14 cellular contexts compared by ENCODE assay signal in the genomic region with DNA sequence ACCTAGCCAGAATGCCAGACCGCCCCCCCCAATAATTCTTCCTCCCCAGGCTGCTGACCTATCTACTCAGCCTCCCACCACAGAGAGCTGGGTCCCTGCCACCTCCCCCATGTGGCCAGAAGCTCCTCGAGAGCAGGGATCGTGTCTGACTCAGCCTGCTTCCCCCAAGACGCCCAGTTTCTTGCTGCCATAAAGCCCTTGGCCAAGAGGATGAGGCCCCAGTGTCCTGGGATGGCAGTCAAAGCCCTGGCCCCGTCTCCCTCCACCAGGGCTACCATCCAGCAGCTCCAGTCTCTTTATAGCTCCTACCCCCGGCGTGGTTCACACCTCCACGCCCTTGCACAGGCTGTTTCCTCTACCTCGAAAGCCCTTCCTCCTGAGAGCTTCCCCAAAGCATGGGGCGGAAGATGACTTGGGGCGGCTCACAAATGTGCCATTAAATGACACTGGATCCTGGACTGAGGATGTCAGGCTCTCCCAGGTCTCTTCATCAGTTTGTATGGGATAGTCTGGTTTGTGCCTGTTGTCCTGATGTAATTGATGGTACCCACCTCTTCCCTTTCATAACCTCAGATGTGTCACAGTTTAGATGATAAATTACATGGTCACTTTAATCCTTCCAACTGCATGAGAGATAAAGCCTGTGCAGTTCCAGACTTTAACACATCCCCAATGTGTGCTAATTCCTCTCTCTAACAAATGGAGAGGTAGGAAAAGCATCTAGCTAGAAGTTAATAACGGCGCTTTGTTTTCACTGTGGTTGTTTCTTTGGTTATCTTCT. TPM values are rescaled to one million over a fixed set of nuclear protein-coding genes. Genes with fewer than 3 reads are reported as not detected.
DNase-seq lines count a peak whose midpoint lies in the region; ATAC-seq and TF ChIP-seq lines count a peak whose summit lies in the region.
"Had no signal": no experiment of that assay in that cellular context is flagged by ENCODE, and none has a peak within 500 bp of the region (broad histone marks: within the 10 kb centered on the region; RNA-seq: fewer than 3 reads in every experiment).

No MANE protein-coding gene starts in this region.

- H3K9ac ChIP-seq in BLaER1 (no peak overlapping the region), H9 (ENCODE audit: extremely low read depth, insufficient read length, low read length) (no peak overlapping the region)

- no peak overlapping the region for H3K4me3 ChIP-seq in BLaER1
- H3K4me3 ChIP-seq: gastroesophageal sphincter, upper lobe of right lung had no signal

- no peak overlapping the region for H2BK20ac ChIP-seq in H9 (ENCODE audit: low read depth, low read length, poor library complexity, severe bottlenecking)

- CTCF ChIA-PET in WTC11 (lab: Charles Lee): interaction anchor here (0.8 to 14.7 kb wide), 6 partner anchors 10 to 81 kb away, joined by 4 to 179 read pairs (median 12); a partner anchor contains a TSS

- H3T11ph ChIP-seq in H9 (ENCODE audit: low read length): no peak overlapping the region

- H3K9me3 ChIP-seq in BLaER1: no peaks in the 10 kb centered on the region
- no peaks in the 10 kb centered on the region for H3K9me3 ChIP-seq in H9 (ENCODE audit: control insufficient read depth, low read depth, low read length)
- H3K9me3 ChIP-seq: gastroesophageal sphincter, upper lobe of right lung had no signal

- no peak overlapping the region for H2BK12ac ChIP-seq in H9 (ENCODE audit: insufficient read length, low read depth, low read length)

- H3K27me3 ChIP-seq in BLaER1 (no peaks in the 10 kb centered on the region), H9 (ENCODE audit: insufficient read depth, low read length) (no peaks in the 10 kb centered on the region)

- H4K8ac ChIP-seq in H9 (replicated peaks; ENCODE audit: insufficient read length, low read depth, low read length): no peak overlapping the region

- no peak overlapping the region for H3K4ac ChIP-seq in H9 (ENCODE audit: low read depth, low read length)

- H4K91ac ChIP-seq in H9 (ENCODE audit: insufficient read length, low read depth, low read length): no peak overlapping the region

- H3K23ac ChIP-seq in H9 (ENCODE audit: insufficient read length, low read depth, low read length): no peak overlapping the region

- H4K20me1 ChIP-seq in BLaER1: peaks cover 40% of the 10 kb centered on the region
- H4K20me1 ChIP-seq in H9 (ENCODE audit: control insufficient read depth, insufficient read depth, insufficient read length): no peaks in the 10 kb centered on the region

- no peak overlapping the region for H3K27ac ChIP-seq in BLaER1
- H3K27ac ChIP-seq in H9 (ENCODE audit: insufficient read length, low read depth, low read length): no peak overlapping the region
- H3K27ac ChIP-seq: gastroesophageal sphincter, upper lobe of right lung had no signal

- H3K4me3 Mint-ChIP-seq in H9: peak overlapping the region in 1 of 2 experiments; percentile 21; a peak in 1 of 5 replicates
- H3K4me3 Mint-ChIP-seq in WTC11: no peak overlapping the region
- peak overlapping the region; percentile 78 to 86 (median 80) for H3K4me3 Mint-ChIP-seq in immature natural killer cell
- H3K4me3 Mint-ChIP-seq: activated naive CD4-positive, alpha-beta T cell treated with anti-CD3 and anti-CD28 coated beads, Interleukin-2, amount 50 U/mL, for 24 hours had no signal

- H3K36me3 ChIP-seq in BLaER1: peaks cover 4% of the 10 kb centered on the region
- H3K36me3 ChIP-seq: gastroesophageal sphincter, upper lobe of right lung had no signal

- H2AFZ ChIP-seq in H9 (ENCODE audit: low read length): no peak overlapping the region

- no peak overlapping the region for H4K5ac ChIP-seq in H9 (ENCODE audit: insufficient read length, low read depth, low read length)

- no peak for DNase-seq in H9
- no peak for DNase-seq in WTC11 (ENCODE audit: low spot score)
- DNase-seq in immature natural killer cell: peak; percentile 70 to 74 (median 73)
- no peak for DNase-seq in pons (ENCODE audit: low spot score)
- DNase-seq: DND-41; NCI-H187; stimulated activated CD4-positive, alpha-beta T cell treated with anti-CD3 and anti-CD28 coated beads, Interleukin-2, amount 100 ng/mL, for 48 hours; upper lobe of right lung had no signal

- H2BK15ac ChIP-seq in H9 (ENCODE audit: low read depth, low read length): no peak overlapping the region

- H3K14ac ChIP-seq in H9 (ENCODE audit: insufficient read depth, low read length): no peak overlapping the region; the same call in 1 of the 2 replicates

- H3K4me2 ChIP-seq in BLaER1 (peak overlapping the region; percentile 68), H9 (ENCODE audit: insufficient read depth, insufficient read length, low read length) (no peak overlapping the region)

- ATAC-seq in WTC11: no peak
- ATAC-seq in GM21360 (IDR thresholded peaks at IDR 0.05; ENCODE audit: unreplicated experiment): no peak
- ATAC-seq in GM18909 (IDR thresholded peaks at IDR 0.05; ENCODE audit: poor library complexity, unreplicated experiment): no peak
- ATAC-seq in GM21528 (IDR thresholded peaks at IDR 0.05; ENCODE audit: low FRiP score, unreplicated experiment): no peak
- ATAC-seq: gastroesophageal sphincter, upper lobe of right lung had no signal

- no peak overlapping the region for H3K18ac ChIP-seq in H9 (ENCODE audit: insufficient read length, low read depth, low read length)

- peaks cover 44 to 46% of the 10 kb centered on the region in 2 experiments for H3K4me1 Mint-ChIP-seq in H9
- peaks cover 55% of the 10 kb centered on the region for H3K4me1 Mint-ChIP-seq in WTC11
- H3K4me1 Mint-ChIP-seq in immature natural killer cell: peaks cover 77 to 80% of the 10 kb centered on the region in 2 donors

- WGBS in H9 (ENCODE audit: extremely low coverage, insufficient read length, low lambda C conversion rate): no CpG with 5 or more reads among the region's 13 CpGs

- H2AK5ac ChIP-seq in H9 (ENCODE audit: insufficient read length, low read length): no peak overlapping the region

- H3K9me3 Mint-ChIP-seq in H9: no peaks in the 10 kb centered on the region; a peak in 1 of 5 replicates
- no peaks in the 10 kb centered on the region for H3K9me3 Mint-ChIP-seq in WTC11
- H3K9me3 Mint-ChIP-seq in immature natural killer cell: no peaks in the 10 kb centered on the region
- H3K9me3 Mint-ChIP-seq: activated naive CD4-positive, alpha-beta T cell treated with anti-CD3 and anti-CD28 coated beads, Interleukin-2, amount 50 U/mL, for 24 hours had no signal

- TF ChIP-seq CTCF in H9 (conservative IDR thresholded peaks at IDR 0.05): no peak
- no peak for TF ChIP-seq CTCF in WTC11 (IDR thresholded peaks at IDR 0.05)

- no peaks in the 10 kb centered on the region for H3K79me1 ChIP-seq in H9 (ENCODE audit: insufficient read depth, low read depth, low read length, poor library complexity, severe bottlenecking)

- H3K23me2 ChIP-seq in H9 (ENCODE audit: insufficient read length, low read depth, low read length, poor library complexity, severe bottlenecking): no peaks in the 10 kb centered on the region

- no peaks in the 10 kb centered on the region for H3K79me2 ChIP-seq in H9 (ENCODE audit: insufficient read depth, low read length)

- H3K27me3 Mint-ChIP-seq in H9 (ENCODE audit: low read depth): 0 out of 2 replicates have a peak, but pooled peaks cover 2% of the 10 kb centered on the region
- H3K27me3 Mint-ChIP-seq in WTC11 (ENCODE audit: low read depth): no peaks in the 10 kb centered on the region; the same call in 1 of the 2 replicates
- peaks cover 0 to 8% (median 3%) of the 10 kb centered on the region in 3 donors for H3K27me3 Mint-ChIP-seq in immature natural killer cell (ENCODE audit: low read depth in 3 of 3)
- H3K27me3 Mint-ChIP-seq: activated naive CD4-positive, alpha-beta T cell treated with anti-CD3 and anti-CD28 coated beads, Interleukin-2, amount 50 U/mL, for 24 hours had no signal

- no peaks in the 10 kb centered on the region; a peak in 1 of 7 replicates for H3K36me3 Mint-ChIP-seq in H9 (ENCODE audit: insufficient read depth in 1 of 3, low read depth in 3 of 3)
- no peaks in the 10 kb centered on the region for H3K36me3 Mint-ChIP-seq in WTC11
- peaks cover 0 to 4% (median 0%) of the 10 kb centered on the region in 3 donors for H3K36me3 Mint-ChIP-seq in immature natural killer cell
- H3K36me3 Mint-ChIP-seq: activated naive CD4-positive, alpha-beta T cell treated with anti-CD3 and anti-CD28 coated beads, Interleukin-2, amount 50 U/mL, for 24 hours had no signal

- H2BK120ac ChIP-seq in H9 (ENCODE audit: low read depth, low read length, poor library complexity, severe bottlenecking): no peak overlapping the region

- H3K27ac Mint-ChIP-seq in H9 (peak overlapping the region in 2 of 3 experiments; percentile 34 to 68; a peak in 2 of 7 replicates), WTC11 (no peak overlapping the region), immature natural killer cell (peak overlapping the region; percentile 75 to 94 (median 92))
- H3K27ac Mint-ChIP-seq: activated naive CD4-positive, alpha-beta T cell treated with anti-CD3 and anti-CD28 coated beads, Interleukin-2, amount 50 U/mL, for 24 hours had no signal

- H3K56ac ChIP-seq in H9 (ENCODE audit: insufficient read length, low read depth, low read length): no peak overlapping the region

- peaks cover 76% of the 10 kb centered on the region for H3K4me1 ChIP-seq in BLaER1
- H3K4me1 ChIP-seq in H9 (ENCODE audit: insufficient read depth, low read length): peaks cover 7% of the 10 kb centered on the region; the same call in 1 of the 2 replicates
- H3K4me1 ChIP-seq: upper lobe of right lung had no signal

- no peak overlapping the region for H2BK5ac ChIP-seq in H9 (ENCODE audit: insufficient read length, low read length)

- POLR2A ChIA-PET in WTC11 (lab: Charles Lee): interaction anchor here (1.1 kb wide), 1 partner anchor 16 kb away, joined by 3 read pairs; no protein-coding TSS in a partner anchor

TF ChIP-seq in WTC11, 78 proteins besides CTCF, POLR2A, EP300 and RAD21 (continues in another document):
- TF ChIP-seq, protein P1, sequence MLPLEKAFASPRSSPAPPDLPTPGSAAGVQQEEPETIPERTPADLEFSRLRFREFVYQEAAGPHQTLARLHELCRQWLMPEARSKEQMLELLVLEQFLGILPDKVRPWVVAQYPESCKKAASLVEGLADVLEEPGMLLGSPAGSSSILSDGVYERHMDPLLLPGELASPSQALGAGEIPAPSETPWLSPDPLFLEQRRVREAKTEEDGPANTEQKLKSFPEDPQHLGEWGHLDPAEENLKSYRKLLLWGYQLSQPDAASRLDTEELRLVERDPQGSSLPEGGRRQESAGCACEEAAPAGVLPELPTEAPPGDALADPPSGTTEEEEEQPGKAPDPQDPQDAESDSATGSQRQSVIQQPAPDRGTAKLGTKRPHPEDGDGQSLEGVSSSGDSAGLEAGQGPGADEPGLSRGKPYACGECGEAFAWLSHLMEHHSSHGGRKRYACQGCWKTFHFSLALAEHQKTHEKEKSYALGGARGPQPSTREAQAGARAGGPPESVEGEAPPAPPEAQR (CRISPR knock-in tag; IDR thresholded peaks at IDR 0.05): no peak

RNA-seq across cellular contexts. Expression of a gene that starts 13.1 kb away (rescaled TPM):
- total RNA-seq in H9 (2021) (10.7 and 10.9 TPM in 2 replicates), WTC11 (2021) (29.6 to 39.3 TPM (median 30.1 TPM) in 3 replicates)
- polyA plus RNA-seq in immature natural killer cell: 1 to 10 TPM in 1 of 3 donors, under 1 TPM in 1, not detected in 1; 0.36 to 2.1 TPM

RNA-seq across cellular contexts. Expression of a gene that starts 47.2 kb away (rescaled TPM):
- total RNA-seq in H9 (2021): 6.2 and 6.5 TPM in 2 replicates
- 8.8 to 11.0 TPM (median 9.6 TPM) in 3 replicates for total RNA-seq in WTC11 (2021)
- polyA plus RNA-seq in immature natural killer cell: not detected

Comparison
In these comparisons a context has a peak if more than half of its experiments do, and no peak if none do; other contexts are left out.
1. DNase-seq: peak in immature natural killer cell (3 of 3); none in H9 (single experiment), WTC11 (single experiment) and pons (single experiment).